In the genomic region with DNA sequence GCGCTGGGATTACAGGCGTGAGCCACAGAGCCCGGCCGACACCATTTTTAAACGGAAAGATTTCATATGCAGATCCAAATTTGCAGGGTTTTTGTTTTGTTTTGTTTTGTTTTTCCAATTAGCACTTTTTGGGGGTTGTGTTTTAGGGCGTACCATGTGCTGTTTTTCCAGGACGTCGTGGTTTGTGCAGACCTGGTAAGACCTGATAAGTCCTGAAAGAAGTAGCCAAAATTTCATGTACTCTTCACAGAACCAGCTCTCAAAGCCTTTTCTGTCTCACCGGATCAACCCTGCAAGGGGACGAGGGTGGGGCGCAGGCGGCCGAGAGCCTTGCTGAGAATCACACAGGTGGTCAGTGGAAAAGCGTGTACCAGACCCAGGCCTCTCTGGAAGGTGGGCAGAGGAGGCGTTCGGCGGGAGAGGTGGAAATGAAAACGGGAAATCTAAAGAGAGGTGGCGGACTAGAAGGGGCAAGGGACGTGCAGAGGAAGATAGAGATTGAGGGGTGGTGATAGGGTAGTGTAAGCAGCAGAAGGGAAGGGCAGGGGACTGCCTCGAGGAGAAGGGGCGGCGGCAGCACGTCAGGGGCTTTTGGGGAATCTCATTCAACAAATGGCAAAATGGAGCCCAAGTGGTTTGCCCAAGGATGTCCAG, we compare ENCODE assay signal across 8 cellular contexts. TPM values are rescaled to one million over a fixed set of nuclear protein-coding genes. Genes with fewer than 3 reads are reported as not detected.
DNase-seq lines count a peak whose midpoint lies in the region; ATAC-seq and TF ChIP-seq lines count a peak whose summit lies in the region.

No MANE protein-coding gene starts in this region.

- 27% methylated on average over 19 of the region's 24 CpGs for WGBS in mammary epithelial cell (ENCODE audit: low coverage, missing lambda C conversion rate)
- WGBS in liver, result 30% methylated on average over 24 of the region's 24 CpGs
- WGBS in thyroid gland, 2 donors, result 17% methylated on average over 24 of the region's 24 CpGs

- H4K20me1 ChIP-seq in OCI-LY3 (ENCODE audit: insufficient read depth, low read length) (no peaks in the 10 kb centered on the region; the same call in 1 of the 2 replicates), mammary epithelial cell (ENCODE audit: insufficient read depth, low read length) (no peaks in the 10 kb centered on the region)

- H3K9ac ChIP-seq in OCI-LY3 (ENCODE audit: low read length) (peak overlapping the region; percentile 88), mammary epithelial cell (ENCODE audit: insufficient read depth, low read length) (peak overlapping the region; percentile 94), liver (ENCODE audit: low read depth in 1 of 2, low read length in 2 of 2) (peak overlapping the region; percentile 69 to 92)

- H3K4me3 ChIP-seq in OCI-LY3 (ENCODE audit: low read length) (peak overlapping the region; percentile 93), mammary epithelial cell (replicated peaks in 1 of 3; ENCODE audit: insufficient read depth in 1 of 3, low read depth in 2 of 3, low read length in 3 of 3) (peak overlapping the region; percentile 63 to 78 (median 67)), liver (ENCODE audit: low read depth in 1 of 3, low read length in 3 of 3) (peak overlapping the region; percentile 56 to 86 (median 80)), thyroid gland (replicated peaks in 1 of 3) (peak overlapping the region; percentile 19 to 81 (median 75))

- no peaks in the 10 kb centered on the region for H3K9me3 ChIP-seq in OCI-LY3 (ENCODE audit: insufficient read depth, low read length)
- H3K9me3 ChIP-seq in mammary epithelial cell (replicated peaks; ENCODE audit: insufficient read depth, low read length), result no peaks in the 10 kb centered on the region
- H3K9me3 ChIP-seq in liver (ENCODE audit: control insufficient read depth in 4 of 4, low read length in 3 of 4), result no peaks in the 10 kb centered on the region
- H3K9me3 ChIP-seq in thyroid gland, result no peaks in the 10 kb centered on the region

- peaks cover 2% of the 10 kb centered on the region for H3K36me3 ChIP-seq in OCI-LY3 (replicated peaks; ENCODE audit: low read depth, low read length)
- no peaks in the 10 kb centered on the region for H3K36me3 ChIP-seq in mammary epithelial cell (ENCODE audit: insufficient read depth, low read length)
- H3K36me3 ChIP-seq in liver (ENCODE audit: control insufficient read depth in 4 of 4, insufficient read depth in 3 of 4, low read depth in 1 of 4, low read length in 3 of 4), result peaks cover 0 to 2% (median 0%) of the 10 kb centered on the region in 4 donors
- H3K36me3 ChIP-seq in thyroid gland, result no peaks in the 10 kb centered on the region

- no peak for TF ChIP-seq RAD21 in liver (IDR thresholded peaks at IDR 0.05)

- H3K27ac ChIP-seq in OCI-LY3 (ENCODE audit: low read length) (no peak overlapping the region), mammary epithelial cell (ENCODE audit: insufficient read depth, low read depth, low read length) (peak overlapping the region; percentile 84), liver (ENCODE audit: low read depth in 1 of 2, low read length in 2 of 2) (peak overlapping the region; percentile 96 to 97), thyroid gland (peak overlapping the region; percentile 81 to 95 (median 85))

- H3K4me2 ChIP-seq in OCI-LY3 (ENCODE audit: low read length), result peak overlapping the region; percentile 98
- H3K4me2 ChIP-seq in mammary epithelial cell (ENCODE audit: insufficient read depth, low read depth, low read length), result peak overlapping the region; percentile 95

- BruUV-seq in mammary epithelial cell (replicated peaks; lab: Mats Ljungman, UMichigan), result no TSS peak

- H3K27me3 ChIP-seq in OCI-LY3 (ENCODE audit: low read depth, low read length), result no peaks in the 10 kb centered on the region
- H3K27me3 ChIP-seq in mammary epithelial cell (ENCODE audit: insufficient read depth, low read length), result no peaks in the 10 kb centered on the region
- no peaks in the 10 kb centered on the region for H3K27me3 ChIP-seq in liver (ENCODE audit: control insufficient read depth in 4 of 4, insufficient read depth in 4 of 4, low read length in 3 of 4)
- H3K27me3 ChIP-seq in thyroid gland, result no peaks in the 10 kb centered on the region

- ATAC-seq in GM18517 (IDR thresholded peaks at IDR 0.05; ENCODE audit: unreplicated experiment), result peak; percentile 2

- H2AFZ ChIP-seq in OCI-LY3 (ENCODE audit: low read depth, low read length), result peak overlapping the region; percentile 89
- H2AFZ ChIP-seq in mammary epithelial cell (ENCODE audit: low read depth, low read length), result peak overlapping the region; percentile 96

- TF ChIP-seq POLR2A in thyroid gland (IDR thresholded peaks at IDR 0.05), result no peak

- dilution Hi-C loops in mammary epithelial cell (cut with HindIII; ENCODE audit: low sequenced_read_pairs), result no loop called here

- CTCF ChIA-PET in mammary epithelial cell (lab: Charles Lee; ENCODE audit: low non-redundant PET), result no interaction called here

- TF ChIP-seq CTCF in OCI-LY3 (IDR thresholded peaks at IDR 0.05; ENCODE audit: low read depth, low read length) (no peak), mammary epithelial cell (conservative IDR thresholded peaks at IDR 0.05 in 1 of 2, IDR thresholded peaks at IDR 0.05 in 1 of 2; ENCODE audit: extremely low read depth in 1 of 2, insufficient read depth in 1 of 2, low read depth in 1 of 2, low read length in 2 of 2) (no peak), liver (IDR thresholded peaks at IDR 0.05; ENCODE audit: low read depth, low read length, missing input control) (no peak), thyroid gland (IDR thresholded peaks at IDR 0.05) (no peak)

- H3K4me1 ChIP-seq in OCI-LY3 (ENCODE audit: low read length) (peaks cover 16% of the 10 kb centered on the region), mammary epithelial cell (ENCODE audit: insufficient read depth, low read length) (peaks cover 5% of the 10 kb centered on the region), liver (ENCODE audit: control insufficient read depth in 4 of 4, insufficient read depth in 4 of 4, low read length in 3 of 4) (peaks cover 0 to 23% (median 13%) of the 10 kb centered on the region in 4 donors), thyroid gland (peaks cover 13 to 27% of the 10 kb centered on the region in 2 donors)

- intact Hi-C loops in mammary epithelial cell (cut with micrococcal nuclease), result no loop called here
- intact Hi-C loops in thyroid gland (cut with DNase I), result loop anchor here (5.0 to 10.0 kb wide), 3 partner anchors 35 to 198 kb away; a partner anchor contains a TSS

- DNase-seq in mammary epithelial cell (no peak), thyroid gland (peak; percentile 9 to 22), NCI-H524 treated with DMSO at 0.1 percent for 48 hours (lab: John Stamatoyannopoulos, UW) (no peak), NCI-H2029 treated with DMSO at 0.1 percent for 48 hours (lab: John Stamatoyannopoulos, UW) (no peak), HPDE6-E6E7 (ENCODE audit: extremely low spot score) (no peak)

- in situ Hi-C loops in mammary epithelial cell (cut with MboI; ENCODE audit: low sequenced_read_pairs in 2 of 2), result no loop called here

- H3K79me2 ChIP-seq in OCI-LY3 (ENCODE audit: low read length), result peaks cover 44% of the 10 kb centered on the region
- peaks cover 47% of the 10 kb centered on the region for H3K79me2 ChIP-seq in mammary epithelial cell (ENCODE audit: insufficient read depth, low read length)

TF ChIP-seq in liver, 16 proteins besides CTCF, POLR2A, EP300 and RAD21 (continues in another document):
- TF ChIP-seq HNF4G (IDR thresholded peaks at IDR 0.05), result no peak
- no peak for TF ChIP-seq NR2F2 (IDR thresholded peaks at IDR 0.05)
- TF ChIP-seq SP1 (IDR thresholded peaks at IDR 0.05), result no peak
- TF ChIP-seq HNF4A (conservative IDR thresholded peaks at IDR 0.05), result no peak
- TF ChIP-seq, protein P1, sequence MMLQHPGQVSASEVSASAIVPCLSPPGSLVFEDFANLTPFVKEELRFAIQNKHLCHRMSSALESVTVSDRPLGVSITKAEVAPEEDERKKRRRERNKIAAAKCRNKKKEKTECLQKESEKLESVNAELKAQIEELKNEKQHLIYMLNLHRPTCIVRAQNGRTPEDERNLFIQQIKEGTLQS (IDR thresholded peaks at IDR 0.05), result no peak

RNA-seq across cellular contexts. Expression of a gene that starts 1.2 kb away (rescaled TPM):
- total RNA-seq in mammary epithelial cell, result 10 to 100 TPM; 48.5 to 58.8 TPM
- polyA plus RNA-seq in mammary epithelial cell, result 34.9 TPM
- 51.6 TPM for polyA minus RNA-seq in mammary epithelial cell
- total RNA-seq in liver, result 10 to 100 TPM; 20.1 to 28.3 TPM
- polyA plus RNA-seq in liver, result 10 to 100 TPM; 12.7 to 12.9 TPM
- 100 to 1,000 TPM in 1 of 4 donors, 10 to 100 TPM in 3; 33.6 to 186 (median 43.2) TPM for total RNA-seq in thyroid gland

RNA-seq across cellular contexts. Expression of a gene that starts 30.7 kb away (rescaled TPM):
- total RNA-seq in mammary epithelial cell (100 to 1,000 TPM; 166 to 323 TPM), liver (10 to 100 TPM; 14.2 to 30.9 TPM), thyroid gland (100 to 1,000 TPM in 3 of 4 donors, 10 to 100 TPM in 1; 95.2 to 139 (median 112) TPM)
- polyA plus RNA-seq in mammary epithelial cell (332 TPM), liver (10 to 100 TPM; 46.2 to 49.4 TPM)
- polyA minus RNA-seq in mammary epithelial cell, result 114 TPM

RNA-seq across cellular contexts. Expression of a gene that starts 58.5 kb away (rescaled TPM):
- 10 to 100 TPM; 30.3 to 93.0 TPM for total RNA-seq in mammary epithelial cell
- 141 TPM for polyA plus RNA-seq in mammary epithelial cell
- 111 TPM for polyA minus RNA-seq in mammary epithelial cell
- 10 to 100 TPM; 18.4 to 42.6 TPM for total RNA-seq in liver
- polyA plus RNA-seq in liver, result 100 to 1,000 TPM in 1 of 2 donors, 10 to 100 TPM in 1; 93.0 to 127 TPM
- 100 to 1,000 TPM; 112 to 188 (median 138) TPM for total RNA-seq in thyroid gland

RNA-seq across cellular contexts. Expression of a gene that starts 58.6 kb away (rescaled TPM):
- total RNA-seq in mammary epithelial cell, result 10 to 100 TPM in 1 of 2 donors, 1 to 10 TPM in 1; 8.7 to 61.4 TPM
- 103 TPM for polyA plus RNA-seq in mammary epithelial cell
- 22.5 TPM for polyA minus RNA-seq in mammary epithelial cell
- total RNA-seq in liver, result 10 to 100 TPM in 1 of 2 donors, 1 to 10 TPM in 1; 6.1 to 11.1 TPM
- polyA plus RNA-seq in liver, result 10 to 100 TPM; 23.3 to 41.2 TPM
- total RNA-seq in thyroid gland, result 10 to 100 TPM in 2 of 4 donors, 1 to 10 TPM in 2; 4.7 to 13.7 (median 8.2) TPM

Comparison
In these comparisons a context has a peak if more than half of its experiments do, and no peak if none do; other contexts are left out.
1. DNase-seq: peak in thyroid gland (2 of 2); none in mammary epithelial cell (single experiment), NCI-H524 treated with DMSO at 0.1 percent for 48 hours (single experiment), NCI-H2029 treated with DMSO at 0.1 percent for 48 hours (single experiment) and HPDE6-E6E7 (single experiment).
2. Peak in every context shown above with its lines, with median percentiles within 50 percentile points of each other: H3K4me3 ChIP-seq and H3K9ac ChIP-seq.